Comparison of ENCODE assay signal across 1 cellular context in the genomic region with DNA sequence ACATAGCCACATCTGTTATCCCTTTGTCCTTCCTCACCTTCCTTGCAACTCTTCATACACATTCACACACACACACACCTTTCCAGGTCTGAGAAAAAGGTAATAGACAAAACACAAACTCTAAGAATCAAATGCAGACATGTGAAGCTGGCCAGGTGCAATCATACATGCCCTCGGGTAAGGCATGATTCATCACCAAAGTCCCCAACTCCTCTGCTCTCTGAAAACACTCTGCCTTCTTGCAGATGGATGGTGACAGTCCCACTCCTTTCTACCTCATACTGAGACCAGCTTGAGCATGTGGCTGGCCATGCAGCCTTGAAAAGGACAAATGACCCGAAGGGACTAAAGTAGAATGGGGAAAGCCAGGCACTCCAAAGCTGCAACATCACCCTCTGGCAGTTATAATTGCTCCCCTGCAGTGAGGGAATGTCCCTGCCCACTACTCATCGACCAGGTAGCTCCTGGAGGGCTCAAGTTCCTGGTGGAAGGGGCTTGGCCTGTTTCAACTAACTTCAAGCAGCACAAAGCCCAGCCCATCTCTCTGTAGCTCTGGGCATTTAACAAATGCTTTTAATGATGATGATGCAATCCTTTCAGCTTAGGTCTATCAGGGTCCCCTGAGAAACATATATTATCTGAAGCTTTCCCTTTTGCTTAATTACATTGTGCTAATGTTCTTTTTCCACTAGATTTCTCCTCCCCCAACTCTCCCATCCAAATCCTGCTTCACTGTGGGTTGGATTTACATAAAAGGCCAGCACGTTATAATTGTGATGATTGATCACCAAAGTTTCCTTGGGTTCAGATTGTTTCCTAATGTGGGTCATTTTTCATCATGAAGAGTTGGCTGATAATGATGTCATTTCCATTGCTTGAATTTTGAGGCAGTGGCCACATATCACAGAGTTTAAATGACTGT.
TF ChIP-seq lines count a peak whose summit lies in the region.

No MANE protein-coding gene starts in this region.

TF ChIP-seq in WTC11, 78 proteins besides CTCF, POLR2A, EP300 and RAD21 (continued from another document):
- TF ChIP-seq, protein P1, sequence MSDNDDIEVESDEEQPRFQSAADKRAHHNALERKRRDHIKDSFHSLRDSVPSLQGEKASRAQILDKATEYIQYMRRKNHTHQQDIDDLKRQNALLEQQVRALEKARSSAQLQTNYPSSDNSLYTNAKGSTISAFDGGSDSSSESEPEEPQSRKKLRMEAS (CRISPR knock-in tag; IDR thresholded peaks at IDR 0.05): peak; percentile 43
